ENCODE assay signal across 12 cellular contexts in genomic region chr6:6916598-6916997, GRCh38.
DNase-seq lines count a peak whose midpoint lies in the region; ATAC-seq and TF ChIP-seq lines count a peak whose summit lies in the region.
"Had no signal": no experiment of that assay in that cellular context is flagged by ENCODE, and none has a peak within 500 bp of the region (broad histone marks: within the 10 kb centered on the region; RNA-seq: fewer than 3 reads in every experiment).

No MANE protein-coding gene starts in this region.

- H3K27me3 Mint-ChIP-seq in CD14-positive monocyte (ENCODE audit: low read depth in 3 of 3), result peaks cover 0 to 6% (median 0%) of the 10 kb centered on the region in 3 donors

- no peaks in the 10 kb centered on the region for H3K36me3 ChIP-seq in adrenal gland (replicated peaks in 1 of 2)
- H3K36me3 ChIP-seq in left lung, result no peaks in the 10 kb centered on the region
- no peaks in the 10 kb centered on the region for H3K36me3 ChIP-seq in gastrocnemius medialis

- H3K4me1 Mint-ChIP-seq in CD14-positive monocyte, result peaks cover 50% of the 10 kb centered on the region

- ATAC-seq in left lung, result peak; percentile 39
- ATAC-seq in gastrocnemius medialis, result peak; percentile 22 to 28

- H3K9me3 ChIP-seq in adrenal gland (replicated peaks in 1 of 3) (no peaks in the 10 kb centered on the region), left lung (no peaks in the 10 kb centered on the region), gastrocnemius medialis (no peaks in the 10 kb centered on the region)
- H3K9me3 ChIP-seq: SK-N-SH had no signal

- H3K27ac ChIP-seq in adrenal gland (peak overlapping the region; percentile 20 to 94 (median 81)), left lung (peak overlapping the region in 1 of 2 donors; percentile 89), gastrocnemius medialis (peak overlapping the region; percentile 80 to 96 (median 89))

- H3K27ac Mint-ChIP-seq in CD14-positive monocyte, result peak overlapping the region; percentile 86 to 95 (median 92)
- H3K27ac Mint-ChIP-seq: activated naive CD8-positive, alpha-beta T cell treated with anti-CD3 and anti-CD28 coated beads, Interleukin-2, amount 10 ng/mL, durations not matched to agents 7 days and 5 days had no signal

- H3K4me3 Mint-ChIP-seq in CD14-positive monocyte, result peak overlapping the region in 1 of 2 donors; percentile 83

- DNase-seq in CD14-positive monocyte (ENCODE audit: low spot score) (no peak), adrenal gland (peak in 5 of 7 donors; percentile 35 to 69 (median 61)), left lung (no peak), gastrocnemius medialis (peak in 1 of 2 donors; percentile 52), NCI-H526 (lab: John Stamatoyannopoulos, UW) (no peak), germinal center (ENCODE audit: low spot score) (no peak), NCI-H1092 (lab: John Stamatoyannopoulos, UW) (no peak)
- DNase-seq in stimulated activated CD8-positive, alpha-beta memory T cell treated with anti-CD3 and anti-CD28 coated beads, Interleukin-4, amount 100 ng/mL, for 48 hours, result no peak
- DNase-seq: activated CD8-positive, alpha-beta memory T cell treated with anti-CD3 and anti-CD28 coated beads, Interleukin-2, amount 50 U/mL, for 4 hours; activated naive CD8-positive, alpha-beta T cell treated with anti-CD3 and anti-CD28 coated beads, Interleukin-2, amount 10 ng/mL, durations not matched to agents 7 days and 5 days; DMS53; SK-N-SH had no signal

- TF ChIP-seq POLR2A in adrenal gland (IDR thresholded peaks at IDR 0.05), result no peak
- no peak for TF ChIP-seq POLR2A in gastrocnemius medialis (IDR thresholded peaks at IDR 0.05)

- H3K27me3 ChIP-seq in adrenal gland (no peaks in the 10 kb centered on the region), left lung (no peaks in the 10 kb centered on the region), gastrocnemius medialis (no peaks in the 10 kb centered on the region)

- TF ChIP-seq CTCF in CD14-positive monocyte (IDR thresholded peaks at IDR 0.05) (no peak), adrenal gland (IDR thresholded peaks at IDR 0.05) (no peak), left lung (IDR thresholded peaks at IDR 0.05) (no peak), gastrocnemius medialis (IDR thresholded peaks at IDR 0.05 in 4 of 5, conservative IDR thresholded peaks at IDR 0.05 in 1 of 5) (no peak)

- H3K4me3 ChIP-seq in adrenal gland, result no peak overlapping the region
- H3K4me3 ChIP-seq in left lung, result no peak overlapping the region
- no peak overlapping the region for H3K4me3 ChIP-seq in gastrocnemius medialis

- H3K4me1 ChIP-seq in adrenal gland (replicated peaks in 1 of 2) (peaks cover 21 to 30% of the 10 kb centered on the region in 2 donors), left lung (peaks cover 8 to 25% of the 10 kb centered on the region in 2 donors), gastrocnemius medialis (peaks cover 51 to 74% of the 10 kb centered on the region in 2 donors)

- intact Hi-C loops in CD14-positive monocyte (cut with micrococcal nuclease), result no loop called here
- intact Hi-C loops in adrenal gland (cut with DNase I), result no loop called here
- intact Hi-C loops in left lung (cut with DNase I), result no loop called here
- intact Hi-C loops in gastrocnemius medialis (cut with DNase I; ENCODE audit: low total_unique reads), result no loop called here

- in situ Hi-C loops in gastrocnemius medialis (cut with MboI; ENCODE audit: low sequenced_read_pairs in 4 of 4), result loop anchor here in 3 of 4 donors (25.0 kb wide), 2 partner anchors 179 to 321 kb away; no protein-coding TSS in a partner anchor

- no peaks in the 10 kb centered on the region for H3K36me3 Mint-ChIP-seq in CD14-positive monocyte
- H3K36me3 Mint-ChIP-seq: activated naive CD8-positive, alpha-beta T cell treated with anti-CD3 and anti-CD28 coated beads, Interleukin-2, amount 10 ng/mL, durations not matched to agents 7 days and 5 days had no signal

- WGBS in adrenal gland, 4 donors, result 48 to 54% (median 51%) methylated on average over 4 to 6 of the region's 6 CpGs

- peaks cover 0 to 2% (median 0%) of the 10 kb centered on the region in 7 donors for H3K9me3 Mint-ChIP-seq in CD14-positive monocyte

Comparison
In these comparisons a context has a peak if more than half of its experiments do, and no peak if none do; other contexts are left out.
1. DNase-seq: peak in adrenal gland (5 of 7); none in CD14-positive monocyte (single experiment), left lung (0 of 2), stimulated activated CD8-positive, alpha-beta memory T cell treated with anti-CD3 and anti-CD28 coated beads, Interleukin-4, amount 100 ng/mL, for 48 hours (single experiment), NCI-H526 (0 of 2), germinal center (single experiment) and NCI-H1092 (single experiment).